8 cellular contexts compared by ENCODE assay signal in the genomic region with DNA sequence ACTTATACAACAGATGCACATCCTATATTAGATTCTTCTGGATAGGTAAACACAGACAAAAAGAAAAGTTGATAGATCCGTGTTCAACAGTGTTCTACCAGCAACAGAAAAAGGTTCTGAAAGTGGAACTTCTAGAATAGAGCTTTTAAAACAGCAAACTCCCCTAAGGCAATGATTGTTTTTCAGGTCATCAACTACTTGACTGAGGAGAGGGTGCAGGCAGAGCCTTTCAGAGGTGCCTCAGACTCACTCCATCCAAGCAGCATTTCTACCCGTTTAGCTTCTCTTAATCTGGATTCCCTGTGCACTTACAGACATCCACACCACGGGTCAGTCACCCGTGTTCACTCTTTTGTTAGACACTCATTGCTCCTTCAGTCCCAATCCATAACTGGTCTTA. TPM values are rescaled to one million over a fixed set of nuclear protein-coding genes. Genes with fewer than 3 reads are reported as not detected.
DNase-seq lines count a peak whose midpoint lies in the region; ATAC-seq and TF ChIP-seq lines count a peak whose summit lies in the region.

No MANE protein-coding gene starts in this region.

- 36 to 58% (median 53%) methylated on average over 4 of the region's 4 CpGs for WGBS in spleen, 5 donors

- peaks cover 0 to 34% (median 6%) of the 10 kb centered on the region in 4 donors for H3K4me1 ChIP-seq in Peyer's patch
- H3K4me1 ChIP-seq in spleen = peaks cover 49 to 100% (median 94%) of the 10 kb centered on the region in 6 donors
- H3K4me1 ChIP-seq in colonic mucosa = no peaks in the 10 kb centered on the region

- H3K9ac ChIP-seq in colonic mucosa (ENCODE audit: low read depth in 2 of 2, low read length in 2 of 2) = no peak overlapping the region

- no peak for ATAC-seq in activated T-cell treated with anti-CD3 and anti-CD28 coated beads, Interleukin-2, amount 50 U/mL, for 72 hours (replicated peaks in 1 of 2)
- ATAC-seq in HG02678 (IDR thresholded peaks at IDR 0.05; ENCODE audit: unreplicated experiment) (peak; percentile 46), HG03045 (IDR thresholded peaks at IDR 0.05; ENCODE audit: unreplicated experiment) (no peak)

- H3K36me3 ChIP-seq in Peyer's patch (no peaks in the 10 kb centered on the region), spleen (peaks cover 0 to 11% (median 0%) of the 10 kb centered on the region in 6 donors), colonic mucosa (no peaks in the 10 kb centered on the region)

- H3K4me1 Mint-ChIP-seq in activated T-cell treated with anti-CD3 and anti-CD28 coated beads, Interleukin-2, amount 50 U/mL, for 72 hours (ENCODE audit: low read depth) = peaks cover 7% of the 10 kb centered on the region

- no peak for TF ChIP-seq POLR2A in Peyer's patch (IDR thresholded peaks at IDR 0.05)
- no peak for TF ChIP-seq POLR2A in spleen (IDR thresholded peaks at IDR 0.05)

- H3K4me3 ChIP-seq in Peyer's patch (no peak overlapping the region), spleen (peak overlapping the region in 4 of 8 donors; percentile 0 to 37 (median 15)), colonic mucosa (no peak overlapping the region)

- DNase-seq in activated T-cell treated with anti-CD3 and anti-CD28 coated beads, Interleukin-2, amount 50 U/mL, for 72 hours = no peak
- DNase-seq in activated T-cell treated with anti-CD3 and anti-CD28 coated beads for 4 hours = no peak
- DNase-seq in Peyer's patch = no peak
- no peak for DNase-seq in spleen
- no peak for DNase-seq in colonic mucosa
- DNase-seq in HT-29 (ENCODE audit: low spot score) = no peak

- H3K4me3 Mint-ChIP-seq in activated T-cell treated with anti-CD3 and anti-CD28 coated beads, Interleukin-2, amount 50 U/mL, for 72 hours = no peak overlapping the region

- H3K27me3 ChIP-seq in Peyer's patch = no peaks in the 10 kb centered on the region
- H3K27me3 ChIP-seq in spleen (replicated peaks in 1 of 7) = no peaks in the 10 kb centered on the region
- H3K27me3 ChIP-seq in colonic mucosa = no peaks in the 10 kb centered on the region

- peaks cover 0 to 21% of the 10 kb centered on the region in 2 donors for H3K36me3 Mint-ChIP-seq in activated T-cell treated with anti-CD3 and anti-CD28 coated beads, Interleukin-2, amount 50 U/mL, for 72 hours (ENCODE audit: insufficient read depth in 2 of 2)

- TF ChIP-seq CTCF in Peyer's patch (IDR thresholded peaks at IDR 0.05) (no peak), spleen (IDR thresholded peaks at IDR 0.05 in 8 of 11, conservative IDR thresholded peaks at IDR 0.05 in 3 of 11) (no peak), colonic mucosa (IDR thresholded peaks at IDR 0.05) (no peak)

- intact Hi-C loops in spleen (cut with DNase I; ENCODE audit: low total_unique reads) = no loop called here
- intact Hi-C loops in colonic mucosa (cut with DNase I) = no loop called here

- no peaks in the 10 kb centered on the region for H3K9me3 Mint-ChIP-seq in activated T-cell treated with anti-CD3 and anti-CD28 coated beads, Interleukin-2, amount 50 U/mL, for 72 hours

- H3K27ac ChIP-seq in Peyer's patch (peak overlapping the region in 3 of 4 donors; percentile 35 to 62 (median 50)), spleen (peak overlapping the region; percentile 31 to 84 (median 76)), colonic mucosa (no peak overlapping the region)

- H3K27me3 Mint-ChIP-seq in activated T-cell treated with anti-CD3 and anti-CD28 coated beads, Interleukin-2, amount 50 U/mL, for 72 hours (ENCODE audit: low read depth) = no peaks in the 10 kb centered on the region

- H3K27ac Mint-ChIP-seq in activated T-cell treated with anti-CD3 and anti-CD28 coated beads, Interleukin-2, amount 50 U/mL, for 72 hours = peak overlapping the region; percentile 85

- H3K9me3 ChIP-seq in Peyer's patch (no peaks in the 10 kb centered on the region), spleen (no peaks in the 10 kb centered on the region), colonic mucosa (no peaks in the 10 kb centered on the region)

RNA-seq across cellular contexts. Expression of gene FYN, which starts 28.9 kb away (rescaled TPM):
- total RNA-seq in activated T-cell treated with anti-CD3 and anti-CD28 coated beads, Interleukin-2, amount 50 U/mL, for 72 hours = 100 to 1,000 TPM; 504 to 505 TPM
- total RNA-seq in Peyer's patch (100 to 1,000 TPM in 1 of 4 donors, 10 to 100 TPM in 3; 55.3 to 249 (median 74.3) TPM), spleen (100 to 1,000 TPM; 193 to 409 (median 227) TPM), colonic mucosa (10 to 100 TPM; 11.3 to 21.5 TPM)
- 10 to 100 TPM; 56.6 to 78.1 (median 65.6) TPM for polyA plus RNA-seq in spleen
- 10.9 and 13.9 TPM in 2 replicates for total RNA-seq in HT-29 (2014; rRNA removed; shearing (Covaris generic))
